In genomic region chr19:51181913-51182419, GRCh38 we compare ENCODE assay signal across 16 cellular contexts. TPM values are rescaled to one million over a fixed set of nuclear protein-coding genes. Genes with fewer than 3 reads are reported as not detected.
DNase-seq lines count a peak whose midpoint lies in the region; ATAC-seq, FAIRE-seq and TF ChIP-seq lines count a peak whose summit lies in the region.
"Had no signal": no experiment of that assay in that cellular context is flagged by ENCODE, and none has a peak within 500 bp of the region (broad histone marks: within the 10 kb centered on the region; RNA-seq: fewer than 3 reads in every experiment).

No MANE protein-coding gene starts in this region.

- H3K4me3 ChIP-seq in spleen (no peak overlapping the region), pancreas (no peak overlapping the region)
- H3K4me3 ChIP-seq: heart right ventricle, K562, lower lobe of right lung had no signal

- no peak overlapping the region for H3K27ac ChIP-seq in spleen
- no peak overlapping the region for H3K27ac ChIP-seq in pancreas
- H3K27ac ChIP-seq: heart right ventricle, lower lobe of right lung, RWPE1 had no signal

- 55 to 80% (median 63%) methylated on average over 30 to 31 of the region's 31 CpGs for WGBS in spleen, 5 donors
- 65 to 67% methylated on average over 31 of the region's 31 CpGs for WGBS in pancreas, 2 donors

- no peak for TF ChIP-seq POLR2A in spleen (IDR thresholded peaks at IDR 0.05)

- H3K27me3 ChIP-seq in spleen (replicated peaks in 1 of 7) (peaks cover 0 to 52% (median 11%) of the 10 kb centered on the region in 7 donors), pancreas (no peaks in the 10 kb centered on the region)

- DNase-seq in activated CD4-positive, alpha-beta T cell treated with anti-CD3 and anti-CD28 coated beads, Interleukin-2, amount 50 U/mL, for 48 hours, result peak; percentile 15 to 26
- no peak for DNase-seq in activated CD4-positive, alpha-beta T cell treated with anti-CD3 and anti-CD28 coated beads for 1 hour
- peak; percentile 9 for DNase-seq in NCI-H69 (lab: John Stamatoyannopoulos, UW)
- peak; percentile 55 for DNase-seq in cerebellum (ENCODE audit: low spot score)
- peak; percentile 70 for DNase-seq in spleen
- DNase-seq in pancreas, result no peak
- no peak for DNase-seq in EL
- DNase-seq in Ammon's horn (ENCODE audit: low spot score), result no peak
- DNase-seq: heart right ventricle, lower lobe of right lung had no signal

- no peak for ATAC-seq in pancreas
- ATAC-seq: K562 had no signal

- no peaks in the 10 kb centered on the region for H3K36me3 ChIP-seq in spleen
- no peaks in the 10 kb centered on the region for H3K36me3 ChIP-seq in pancreas
- H3K36me3 ChIP-seq: heart right ventricle, lower lobe of right lung had no signal

- H3K4me1 ChIP-seq in spleen (peaks cover 0 to 8% (median 0%) of the 10 kb centered on the region in 6 donors), pancreas (no peaks in the 10 kb centered on the region)
- H3K4me1 ChIP-seq: lower lobe of right lung had no signal

- H3K9me3 ChIP-seq in spleen (no peaks in the 10 kb centered on the region), pancreas (no peaks in the 10 kb centered on the region)
- H3K9me3 ChIP-seq: heart right ventricle, lower lobe of right lung had no signal

- intact Hi-C loops in spleen (cut with DNase I; ENCODE audit: low total_unique reads), result no loop called here
- intact Hi-C loops in pancreas (cut with DNase I), result no loop called here

- TF ChIP-seq CTCF in spleen (IDR thresholded peaks at IDR 0.05 in 8 of 11, conservative IDR thresholded peaks at IDR 0.05 in 3 of 11) (no peak), pancreas (IDR thresholded peaks at IDR 0.05) (no peak)

- FAIRE-seq in pancreas (lab: Jason Lieb, UNC), result no peak
- FAIRE-seq: endothelial cell of umbilical vein, TTC549 had no signal

RNA-seq across cellular contexts. Expression of gene SIGLEC7, which starts 39.9 kb away (rescaled TPM):
- 0.36 TPM for total RNA-seq in cerebellum
- total RNA-seq in spleen, result 10 to 100 TPM; 23.1 to 59.9 (median 31.3) TPM
- 10 to 100 TPM in 2 of 3 donors, 1 to 10 TPM in 1; 6.8 to 16.5 (median 11.0) TPM for polyA plus RNA-seq in spleen
- total RNA-seq in pancreas, result 1 to 10 TPM in 2 of 6 donors, under 1 TPM in 4; 0.12 to 3.0 (median 0.45) TPM
- polyA plus RNA-seq in pancreas, result under 1 TPM; 0.12 to 0.23 TPM
- total RNA-seq: activated T-helper 2 cell treated with anti-CD3 and anti-CD28 coated beads, Interferon-gamma antibody, Interleukin-2, Interleukin-4, amounts not matched to agents 10 μg/mL and 5 μg/mL and 100 μg/mL, durations not matched to agents 14 hours and 24 hours and 36 hours; endothelial cell of umbilical vein; K562 had no signal
- polyA plus RNA-seq: AG04450, endothelial cell of umbilical vein had no signal

RNA-seq across cellular contexts. Expression of gene CD33, which starts 42.9 kb away (rescaled TPM):
- 0.36 TPM for total RNA-seq in cerebellum
- total RNA-seq in spleen, result 10 to 100 TPM; 32.6 to 77.8 (median 65.4) TPM
- polyA plus RNA-seq in spleen, result 10 to 100 TPM in 2 of 3 donors, 1 to 10 TPM in 1; 9.6 to 19.2 (median 16.6) TPM
- total RNA-seq in pancreas, result 1 to 10 TPM in 3 of 6 donors, under 1 TPM in 3; 0.28 to 6.3 (median 1.5) TPM
- under 1 TPM; 0.61 to 0.75 TPM for polyA plus RNA-seq in pancreas
- total RNA-seq: endothelial cell of umbilical vein had no signal
- polyA plus RNA-seq: AG04450, endothelial cell of umbilical vein had no signal

RNA-seq across cellular contexts. Expression of gene SIGLEC9, which starts 57.3 kb away (rescaled TPM):
- total RNA-seq in cerebellum (1.6 TPM), spleen (10 to 100 TPM; 26.9 to 81.3 (median 42.1) TPM), pancreas (1 to 10 TPM in 3 of 6 donors, under 1 TPM in 3; 0.19 to 4.1 (median 1.2) TPM)
- polyA plus RNA-seq in spleen (10 to 100 TPM in 1 of 3 donors, 1 to 10 TPM in 2; 4.6 to 13.5 (median 5.7) TPM), pancreas (1 to 10 TPM in 1 of 2 donors, under 1 TPM in 1; 0.80 to 1.0 TPM)
- total RNA-seq: endothelial cell of umbilical vein had no signal
- polyA plus RNA-seq: AG04450, endothelial cell of umbilical vein had no signal

Comparison
In these comparisons a context has a peak if more than half of its experiments do, and no peak if none do; other contexts are left out.
1. DNase-seq: peak in activated CD4-positive, alpha-beta T cell treated with anti-CD3 and anti-CD28 coated beads, Interleukin-2, amount 50 U/mL, for 48 hours (2 of 2), NCI-H69 (single experiment), cerebellum (single experiment) and spleen (single experiment); none in activated CD4-positive, alpha-beta T cell treated with anti-CD3 and anti-CD28 coated beads for 1 hour (single experiment), pancreas (0 of 6), EL (single experiment) and Ammon's horn (single experiment).
2. RNA of gene SIGLEC7, which starts 39.9 kb away (total RNA-seq): 23.1 to 59.9 TPM in spleen; 0.12 to 3.0 TPM in pancreas and 0.36 TPM in cerebellum (single experiment); every median in the first group is over 4 times any median in the second.
3. RNA of gene CD33, which starts 42.9 kb away (total RNA-seq): 32.6 to 77.8 TPM in spleen; 0.28 to 6.3 TPM in pancreas and 0.36 TPM in cerebellum (single experiment); every median in the first group is over 4 times any median in the second.
4. RNA of gene SIGLEC9, which starts 57.3 kb away (total RNA-seq): 26.9 to 81.3 TPM in spleen; 0.19 to 4.1 TPM in pancreas and 1.6 TPM in cerebellum (single experiment); every median in the first group is over 4 times any median in the second.